Comparison of ENCODE assay signal across 1 cellular context in genomic region chr4:184733654-184734524, GRCh38.
TF ChIP-seq lines count a peak whose summit lies in the region.

Gene CENPU, minus strand, starts transcription at chr4:184734096. Its CDS starts 34 bp downstream, at chr4:184734062.

TF ChIP-seq in HepG2, 621 proteins besides CTCF, POLR2A, EP300 and RAD21 (continued from another document and continues in another):
- TF ChIP-seq ZNF580 (CRISPR knock-in tag; IDR thresholded peaks at IDR 0.05; ENCODE audit: borderline replicate concordance, low read depth) = peak; percentile 98
- peak; percentile 81; the same call in 1 of the 2 replicates for TF ChIP-seq ZBTB7B (CRISPR knock-in tag; IDR thresholded peaks at IDR 0.05)
- peak; percentile 96 for TF ChIP-seq CSRNP1 (CRISPR knock-in tag; IDR thresholded peaks at IDR 0.05)
- TF ChIP-seq ZNF430 (CRISPR knock-in tag; IDR thresholded peaks at IDR 0.05) = peak; percentile 92
- TF ChIP-seq SRSF4 (IDR thresholded peaks at IDR 0.05; ENCODE audit: low read depth, low read length, poor library complexity, severe bottlenecking) = no peak
- no peak for TF ChIP-seq MATR3 (CRISPR knock-in tag; IDR thresholded peaks at IDR 0.05)
- no peak for TF ChIP-seq SRSF1 (optimal IDR thresholded peaks at IDR 0.05; ENCODE audit: low read depth, low read length)
- TF ChIP-seq SRF (IDR thresholded peaks at IDR 0.05; ENCODE audit: low read depth, low read length) = peak; percentile 54; the same call in 1 of the 2 replicates
- no peak for TF ChIP-seq ZNF468 (CRISPR knock-in tag; IDR thresholded peaks at IDR 0.05)
- peak; percentile 86 for TF ChIP-seq HOMEZ (CRISPR knock-in tag; IDR thresholded peaks at IDR 0.05; ENCODE audit: low read depth)
- TF ChIP-seq NR1H2 (CRISPR knock-in tag; IDR thresholded peaks at IDR 0.05; ENCODE audit: borderline replicate concordance, low read depth) = no peak; the same call in 1 of the 2 replicates
- peak; percentile 74 for TF ChIP-seq ZHX2 (IDR thresholded peaks at IDR 0.05; ENCODE audit: low read depth)
- peak; percentile 89; the same call in 1 of the 2 replicates for TF ChIP-seq ZHX2 (CRISPR knock-in tag; IDR thresholded peaks at IDR 0.05; ENCODE audit: borderline replicate concordance)
- TF ChIP-seq ZNF501 (CRISPR knock-in tag; IDR thresholded peaks at IDR 0.05) = peak; percentile 98
- TF ChIP-seq ATF4 (CRISPR knock-in tag; IDR thresholded peaks at IDR 0.05) = peak in 1 of 2 experiments; percentile 73; a peak in 2 of 4 replicates
- TF ChIP-seq PRMT3 (CRISPR knock-in tag; IDR thresholded peaks at IDR 0.05; ENCODE audit: borderline replicate concordance, low read depth) = peak; percentile 87; the same call in 1 of the 2 replicates
- TF ChIP-seq CENPT (CRISPR knock-in tag; IDR thresholded peaks at IDR 0.05; ENCODE audit: low read depth) = peak; percentile 81; the same call in 1 of the 2 replicates
- TF ChIP-seq ETV5 (CRISPR knock-in tag; IDR thresholded peaks at IDR 0.05; ENCODE audit: borderline replicate concordance) = peak; percentile 82
- TF ChIP-seq THAP11 (CRISPR knock-in tag; IDR thresholded peaks at IDR 0.05) = peak; percentile 91
- TF ChIP-seq NPAS2 (CRISPR knock-in tag; IDR thresholded peaks at IDR 0.05; ENCODE audit: borderline replicate concordance) = no peak
- TF ChIP-seq ZNF567 (CRISPR knock-in tag; IDR thresholded peaks at IDR 0.05; ENCODE audit: borderline replicate concordance) = peak; percentile 95
- TF ChIP-seq ZNF367 (CRISPR knock-in tag; IDR thresholded peaks at IDR 0.05; ENCODE audit: borderline replicate concordance) = no peak; the same call in 1 of the 2 replicates
- peak; percentile 99 for TF ChIP-seq ZNF747 (CRISPR knock-in tag; IDR thresholded peaks at IDR 0.05; ENCODE audit: borderline replicate concordance)
- TF ChIP-seq SMARCC2 (IDR thresholded peaks at IDR 0.05) = no peak
- peak; percentile 92; the same call in 1 of the 2 replicates for TF ChIP-seq ATF6 (CRISPR knock-in tag; conservative IDR thresholded peaks at IDR 0.05)
- peak; percentile 48; the same call in 1 of the 2 replicates for TF ChIP-seq HCFC1 (IDR thresholded peaks at IDR 0.05; ENCODE audit: low read depth, low read length)
- TF ChIP-seq ZNF407 (CRISPR knock-in tag; IDR thresholded peaks at IDR 0.05; ENCODE audit: not compliant biosample characterization) = peak; percentile 52
- TF ChIP-seq EHMT2 (IDR thresholded peaks at IDR 0.05; ENCODE audit: borderline replicate concordance, low read depth, low read length) = no peak
- peak; percentile 33; the same call in 1 of the 2 replicates for TF ChIP-seq ZNF281 (CRISPR knock-in tag; IDR thresholded peaks at IDR 0.05; ENCODE audit: borderline replicate concordance)
- TF ChIP-seq SIN3A (IDR thresholded peaks at IDR 0.05; ENCODE audit: borderline replicate concordance, low read depth, low read length) = peak; percentile 83; the same call in 1 of the 2 replicates
- TF ChIP-seq MXD4 (CRISPR knock-in tag; IDR thresholded peaks at IDR 0.05) = peak; percentile 94
- TF ChIP-seq ZNF7 (CRISPR knock-in tag; IDR thresholded peaks at IDR 0.05) = no peak
